ENCODE assay signal across 11 cellular contexts in genomic region chr6:119463081-119463626, GRCh38.
DNase-seq lines count a peak whose midpoint lies in the region; ATAC-seq lines count a peak whose summit lies in the region.
"Had no signal": no experiment of that assay in that cellular context is flagged by ENCODE, and none has a peak within 500 bp of the region (broad histone marks: within the 10 kb centered on the region; RNA-seq: fewer than 3 reads in every experiment).

No MANE protein-coding gene starts in this region.

- no peak overlapping the region for H3K4me3 Mint-ChIP-seq in activated naive CD8-positive, alpha-beta T cell treated with anti-CD3 and anti-CD28 coated beads, Interleukin-2, amount 10 ng/mL, durations not matched to agents 7 days and 5 days
- H3K4me3 Mint-ChIP-seq in activated naive CD8-positive, alpha-beta T cell treated with anti-CD3 and anti-CD28 coated beads for 36 hours, result no peak overlapping the region
- no peak overlapping the region for H3K4me3 Mint-ChIP-seq in stimulated activated naive CD8-positive, alpha-beta T cell treated with anti-CD3 and anti-CD28 coated beads, Interleukin-15, Interleukin-2, amounts not matched to agents 100 ng/mL and 50 ng/mL, for 24 hours

- POLR2A ChIA-PET in activated naive CD8-positive, alpha-beta T cell treated with anti-CD3 and anti-CD28 coated beads, Interleukin-2, amount 10 ng/mL, durations not matched to agents 7 days and 5 days (lab: Charles Lee), result interaction anchor here (0.6 to 1.2 kb wide), 2 partner anchors 116 to 626 kb away, joined by 3 read pairs; no protein-coding TSS in a partner anchor

- peak overlapping the region; percentile 78 for H3K27ac Mint-ChIP-seq in activated naive CD8-positive, alpha-beta T cell treated with anti-CD3 and anti-CD28 coated beads, Interleukin-2, amount 10 ng/mL, durations not matched to agents 7 days and 5 days
- no peak overlapping the region for H3K27ac Mint-ChIP-seq in activated naive CD8-positive, alpha-beta T cell treated with anti-CD3 and anti-CD28 coated beads for 36 hours
- peak overlapping the region; percentile 46 for H3K27ac Mint-ChIP-seq in stimulated activated naive CD8-positive, alpha-beta T cell treated with anti-CD3 and anti-CD28 coated beads, Interleukin-15, Interleukin-2, amounts not matched to agents 100 ng/mL and 50 ng/mL, for 24 hours

- ATAC-seq in activated naive CD8-positive, alpha-beta T cell treated with anti-CD3 and anti-CD28 coated beads, Interleukin-2, amount 10 ng/mL, durations not matched to agents 7 days and 5 days (ENCODE audit: low read depth), result peak; percentile 86
- ATAC-seq in GM21737 (IDR thresholded peaks at IDR 0.05; ENCODE audit: unreplicated experiment), result peak; percentile 77
- peak; percentile 80 for ATAC-seq in HG03442 (IDR thresholded peaks at IDR 0.05; ENCODE audit: unreplicated experiment)

- peaks cover 20% of the 10 kb centered on the region for H3K4me1 Mint-ChIP-seq in activated naive CD8-positive, alpha-beta T cell treated with anti-CD3 and anti-CD28 coated beads, Interleukin-2, amount 10 ng/mL, durations not matched to agents 7 days and 5 days
- H3K4me1 Mint-ChIP-seq in activated naive CD8-positive, alpha-beta T cell treated with anti-CD3 and anti-CD28 coated beads for 36 hours, result peaks cover 14% of the 10 kb centered on the region
- H3K4me1 Mint-ChIP-seq in stimulated activated naive CD8-positive, alpha-beta T cell treated with anti-CD3 and anti-CD28 coated beads, Interleukin-15, Interleukin-2, amounts not matched to agents 100 ng/mL and 50 ng/mL, for 24 hours (ENCODE audit: low read depth), result peaks cover 21% of the 10 kb centered on the region

- no peaks in the 10 kb centered on the region for H3K27me3 Mint-ChIP-seq in activated naive CD8-positive, alpha-beta T cell treated with anti-CD3 and anti-CD28 coated beads, Interleukin-2, amount 10 ng/mL, durations not matched to agents 7 days and 5 days
- no peaks in the 10 kb centered on the region for H3K27me3 Mint-ChIP-seq in activated naive CD8-positive, alpha-beta T cell treated with anti-CD3 and anti-CD28 coated beads for 36 hours
- no peaks in the 10 kb centered on the region for H3K27me3 Mint-ChIP-seq in stimulated activated naive CD8-positive, alpha-beta T cell treated with anti-CD3 and anti-CD28 coated beads, Interleukin-15, Interleukin-2, amounts not matched to agents 100 ng/mL and 50 ng/mL, for 24 hours

- peaks cover 26% of the 10 kb centered on the region for H3K9me3 Mint-ChIP-seq in activated naive CD8-positive, alpha-beta T cell treated with anti-CD3 and anti-CD28 coated beads, Interleukin-2, amount 10 ng/mL, durations not matched to agents 7 days and 5 days
- peaks cover 6% of the 10 kb centered on the region for H3K9me3 Mint-ChIP-seq in activated naive CD8-positive, alpha-beta T cell treated with anti-CD3 and anti-CD28 coated beads for 36 hours
- H3K9me3 Mint-ChIP-seq in stimulated activated naive CD8-positive, alpha-beta T cell treated with anti-CD3 and anti-CD28 coated beads, Interleukin-15, Interleukin-2, amounts not matched to agents 100 ng/mL and 50 ng/mL, for 24 hours, result peaks cover 5% of the 10 kb centered on the region

- DNase-seq in activated naive CD8-positive, alpha-beta T cell treated with anti-CD3 and anti-CD28 coated beads, Interleukin-2, amount 10 ng/mL, durations not matched to agents 7 days and 5 days, result no peak
- DNase-seq in activated naive CD8-positive, alpha-beta T cell treated with anti-CD3 and anti-CD28 coated beads for 36 hours, result no peak
- DNase-seq in SW 1271 (lab: John Stamatoyannopoulos, UW) (no peak), amygdala (lab: John Stamatoyannopoulos, UW) (no peak)
- no peak for DNase-seq in effector CD4-positive, alpha-beta T cell
- DNase-seq: activated gamma-delta T cell treated with Interleukin-2 at 50 U/mL for 16 hours, kidney glomerular epithelial cell, NCI-H1092 treated with DMSO at 0.1 percent for 48 hours had no signal

- H3K36me3 Mint-ChIP-seq in activated naive CD8-positive, alpha-beta T cell treated with anti-CD3 and anti-CD28 coated beads, Interleukin-2, amount 10 ng/mL, durations not matched to agents 7 days and 5 days, result peaks cover 37% of the 10 kb centered on the region
- H3K36me3 Mint-ChIP-seq in activated naive CD8-positive, alpha-beta T cell treated with anti-CD3 and anti-CD28 coated beads for 36 hours, result peaks cover 4% of the 10 kb centered on the region
- no peaks in the 10 kb centered on the region for H3K36me3 Mint-ChIP-seq in stimulated activated naive CD8-positive, alpha-beta T cell treated with anti-CD3 and anti-CD28 coated beads, Interleukin-15, Interleukin-2, amounts not matched to agents 100 ng/mL and 50 ng/mL, for 24 hours (ENCODE audit: low read depth)
